ENCODE assay signal across 1 cellular context in genomic region chr22:20935780-20936539, GRCh38. TPM values are rescaled to one million over a fixed set of nuclear protein-coding genes. Genes with fewer than 3 reads are reported as not detected.
"Had no signal": no experiment of that assay in that cellular context is flagged by ENCODE, and none has a peak within 500 bp of the region (broad histone marks: within the 10 kb centered on the region; RNA-seq: fewer than 3 reads in every experiment).

No MANE protein-coding gene starts in this region.

RNA-seq across cellular contexts. Expression of gene AIFM3, which starts 31.1 kb away (rescaled TPM):
- total RNA-seq: ascending aorta had no signal
